Comparison of ENCODE assay signal across 18 cellular contexts in genomic region chr2:216754812-216755211, GRCh38. TPM values are rescaled to one million over a fixed set of nuclear protein-coding genes. Genes with fewer than 3 reads are reported as not detected.
"Had no signal": no experiment of that assay in that cellular context is flagged by ENCODE, and none has a peak within 500 bp of the region (broad histone marks: within the 10 kb centered on the region; RNA-seq: fewer than 3 reads in every experiment).

No MANE protein-coding gene starts in this region.

- H3K4me3 ChIP-seq: SJSA1 had no signal

- H3K9me3 ChIP-seq: SJSA1, SK-N-SH had no signal

- H3K9ac ChIP-seq: SK-N-SH had no signal

- H3K4me2 ChIP-seq: SK-N-SH had no signal

- H3K27ac ChIP-seq: SJSA1 had no signal

- ATAC-seq: HepG2 had no signal

- H3K4me1 ChIP-seq: SJSA1 had no signal

- H3K36me3 ChIP-seq: SJSA1 had no signal

- DNase-seq: IMR-90, Karpas-422, KG1, MM.1S, NCI-H1436, NCI-H187, NCI-H2081 treated with DMSO at 0.1 percent for 48 hours, NCI-H2171, NCI-H226, NCI-H510A, NCI-H524 treated with DMSO at 0.1 percent for 48 hours, NCI-H774, Right ventricle myocardium superior, RPMI8226, SIG-M5, SK-N-SH had no signal

RNA-seq across cellular contexts. Expression of gene IGFBP5, which starts 59.5 kb away (rescaled TPM):
- total RNA-seq: HepG2 had no signal
